Comparison of ENCODE assay signal across 16 cellular contexts in genomic region chrY:7339391-7340087, GRCh38.
DNase-seq lines count a peak whose midpoint lies in the region; ATAC-seq and FAIRE-seq lines count a peak whose summit lies in the region.
"Had no signal": no experiment of that assay in that cellular context is flagged by ENCODE, and none has a peak within 500 bp of the region (broad histone marks: within the 10 kb centered on the region; RNA-seq: fewer than 3 reads in every experiment).

No MANE protein-coding gene starts in this region.

- WGBS in small intestine, 3 donors, result 59 to 85% methylated on average over 7 of the region's 7 CpGs; no CpG with 5 or more reads in 1 of the 3 donors

- peak; percentile 53 for DNase-seq in activated CD8-positive, alpha-beta memory T cell treated with anti-CD3 and anti-CD28 coated beads, Interleukin-2, amount 10 ng/mL, durations not matched to agents 7 days and 5 days
- DNase-seq in activated CD8-positive, alpha-beta memory T cell treated with anti-CD3 and anti-CD28 coated beads for 24 hours, result no peak
- DNase-seq in activated naive CD4-positive, alpha-beta T cell treated with anti-CD3 and anti-CD28 coated beads, Interleukin-2, amount 50 U/mL, for 72 hours (ENCODE audit: low spot score in 2 of 2), result no peak
- peak; percentile 8 for DNase-seq in small intestine
- DNase-seq in H7, result no peak
- DNase-seq: kidney; midbrain; NCI-H1048; nucleus accumbens; stimulated activated CD4-positive, alpha-beta T cell treated with anti-CD3 and anti-CD28 coated beads, Interleukin-4, amount 100 ng/mL, for 24 hours had no signal

- H3K36me3 ChIP-seq in small intestine (ENCODE audit: control insufficient read depth in 2 of 2, insufficient read depth in 2 of 2, low read length in 2 of 2) (no peaks in the 10 kb centered on the region), H7 (replicated peaks; ENCODE audit: control insufficient read depth, insufficient read depth, low read length) (no peaks in the 10 kb centered on the region)
- H3K36me3 ChIP-seq: breast epithelium had no signal

- no peaks in the 10 kb centered on the region for H3K27me3 Mint-ChIP-seq in activated CD8-positive, alpha-beta memory T cell treated with anti-CD3 and anti-CD28 coated beads, Interleukin-2, amount 10 ng/mL, durations not matched to agents 7 days and 5 days
- H3K27me3 Mint-ChIP-seq: type B pancreatic cell had no signal

- H3K4me3 ChIP-seq in small intestine (ENCODE audit: low read depth in 1 of 2, low read length in 2 of 2) (no peak overlapping the region), H7 (ENCODE audit: insufficient read depth, low read depth, low read length) (no peak overlapping the region)
- H3K4me3 ChIP-seq: breast epithelium had no signal

- H3K27me3 ChIP-seq in small intestine (ENCODE audit: control insufficient read depth in 2 of 2, insufficient read depth in 2 of 2, low read length in 2 of 2) (no peaks in the 10 kb centered on the region), H7 (ENCODE audit: control insufficient read depth, insufficient read depth, low read length) (no peaks in the 10 kb centered on the region)
- H3K27me3 ChIP-seq: breast epithelium had no signal

- peak overlapping the region in 1 of 2 donors; percentile 70 for H3K27ac ChIP-seq in small intestine (ENCODE audit: low read depth in 1 of 2, low read length in 1 of 2)
- H3K27ac ChIP-seq: breast epithelium had no signal

- no peak for FAIRE-seq in small intestine (lab: Jason Lieb, UNC)
- FAIRE-seq: kidney had no signal

- peak overlapping the region; percentile 55 for H3K4me3 Mint-ChIP-seq in activated CD8-positive, alpha-beta memory T cell treated with anti-CD3 and anti-CD28 coated beads, Interleukin-2, amount 10 ng/mL, durations not matched to agents 7 days and 5 days
- H3K4me3 Mint-ChIP-seq: type B pancreatic cell had no signal

- H3K9me3 ChIP-seq in small intestine (ENCODE audit: control insufficient read depth, low read depth), result no peaks in the 10 kb centered on the region
- H3K9me3 ChIP-seq: breast epithelium had no signal

- peaks cover 48% of the 10 kb centered on the region for H3K36me3 Mint-ChIP-seq in activated CD8-positive, alpha-beta memory T cell treated with anti-CD3 and anti-CD28 coated beads, Interleukin-2, amount 10 ng/mL, durations not matched to agents 7 days and 5 days
- H3K36me3 Mint-ChIP-seq in activated naive CD4-positive, alpha-beta T cell treated with anti-CD3 and anti-CD28 coated beads, Interleukin-2, amount 50 U/mL, for 72 hours, result peaks cover 7 to 50% of the 10 kb centered on the region in 2 donors
- H3K36me3 Mint-ChIP-seq: type B pancreatic cell had no signal

- H3K4me1 ChIP-seq in small intestine (ENCODE audit: control insufficient read depth in 2 of 2, insufficient read depth in 1 of 2, low read depth in 1 of 2, low read length in 1 of 2), result no peaks in the 10 kb centered on the region
- H3K4me1 ChIP-seq: breast epithelium had no signal

- ATAC-seq in activated CD8-positive, alpha-beta memory T cell treated with anti-CD3 and anti-CD28 coated beads, Interleukin-2, amount 10 ng/mL, durations not matched to agents 7 days and 5 days, result peak; percentile 78
- ATAC-seq in HG02678 (IDR thresholded peaks at IDR 0.05; ENCODE audit: unreplicated experiment), result peak; percentile 49
- peak; percentile 7 to 16 for ATAC-seq in activated naive CD4-positive, alpha-beta T cell treated with anti-CD3 and anti-CD28 coated beads, Interleukin-2, amount 50 U/mL, for 72 hours
- ATAC-seq in GM19463 (IDR thresholded peaks at IDR 0.05; ENCODE audit: unreplicated experiment), result no peak
- ATAC-seq in HG03159 (IDR thresholded peaks at IDR 0.05; ENCODE audit: unreplicated experiment), result no peak
- ATAC-seq: sciatic nerve had no signal

- no peaks in the 10 kb centered on the region for H3K9me3 Mint-ChIP-seq in activated CD8-positive, alpha-beta memory T cell treated with anti-CD3 and anti-CD28 coated beads, Interleukin-2, amount 10 ng/mL, durations not matched to agents 7 days and 5 days (ENCODE audit: low read depth)
- no peaks in the 10 kb centered on the region for H3K9me3 Mint-ChIP-seq in activated naive CD4-positive, alpha-beta T cell treated with anti-CD3 and anti-CD28 coated beads, Interleukin-2, amount 50 U/mL, for 72 hours
- H3K9me3 Mint-ChIP-seq: type B pancreatic cell had no signal

- CTCF ChIA-PET in activated CD8-positive, alpha-beta memory T cell treated with anti-CD3 and anti-CD28 coated beads, Interleukin-2, amount 10 ng/mL, durations not matched to agents 7 days and 5 days (lab: Charles Lee), result no interaction called here

- peaks cover 64% of the 10 kb centered on the region for H3K4me1 Mint-ChIP-seq in activated CD8-positive, alpha-beta memory T cell treated with anti-CD3 and anti-CD28 coated beads, Interleukin-2, amount 10 ng/mL, durations not matched to agents 7 days and 5 days

- H3K27ac Mint-ChIP-seq in activated CD8-positive, alpha-beta memory T cell treated with anti-CD3 and anti-CD28 coated beads, Interleukin-2, amount 10 ng/mL, durations not matched to agents 7 days and 5 days, result peak overlapping the region; percentile 88
- H3K27ac Mint-ChIP-seq in activated naive CD4-positive, alpha-beta T cell treated with anti-CD3 and anti-CD28 coated beads, Interleukin-2, amount 50 U/mL, for 72 hours, result peak overlapping the region; percentile 74 to 82
- H3K27ac Mint-ChIP-seq: type B pancreatic cell had no signal

Comparison
In these comparisons a context has a peak if more than half of its experiments do, and no peak if none do; other contexts are left out.
1. DNase-seq: peak in activated CD8-positive, alpha-beta memory T cell treated with anti-CD3 and anti-CD28 coated beads, Interleukin-2, amount 10 ng/mL, durations not matched to agents 7 days and 5 days (single experiment) and small intestine (single experiment); none in activated CD8-positive, alpha-beta memory T cell treated with anti-CD3 and anti-CD28 coated beads for 24 hours (single experiment), activated naive CD4-positive, alpha-beta T cell treated with anti-CD3 and anti-CD28 coated beads, Interleukin-2, amount 50 U/mL, for 72 hours (0 of 2) and H7 (single experiment).
2. ATAC-seq: peak in activated CD8-positive, alpha-beta memory T cell treated with anti-CD3 and anti-CD28 coated beads, Interleukin-2, amount 10 ng/mL, durations not matched to agents 7 days and 5 days (single experiment), HG02678 (single experiment) and activated naive CD4-positive, alpha-beta T cell treated with anti-CD3 and anti-CD28 coated beads, Interleukin-2, amount 50 U/mL, for 72 hours (2 of 2); none in GM19463 (single experiment) and HG03159 (single experiment).